Comparison of ENCODE assay signal across 9 cellular contexts in genomic region chr7:82164813-82165212, GRCh38.
DNase-seq lines count a peak whose midpoint lies in the region; ATAC-seq and FAIRE-seq lines count a peak whose summit lies in the region.
"Had no signal": no experiment of that assay in that cellular context is flagged by ENCODE, and none has a peak within 500 bp of the region (broad histone marks: within the 10 kb centered on the region; RNA-seq: fewer than 3 reads in every experiment).

No MANE protein-coding gene starts in this region.

- DNase-seq in NCI-H2107 treated with DMSO at 0.1 percent for 48 hours (lab: John Stamatoyannopoulos, UW; ENCODE audit: unreplicated experiment) (peak; percentile 64), NCI-H2107 (lab: John Stamatoyannopoulos, UW) (no peak), SHP77 (lab: John Stamatoyannopoulos, UW) (peak; percentile 68 to 69), frontal cortex (ENCODE audit: low spot score in 2 of 2) (peak in 1 of 2 donors; percentile 5), urothelium cell line (ENCODE audit: low spot score) (peak; percentile 70), RCC 7860 (ENCODE audit: low spot score) (no peak)
- no peak for DNase-seq in naive thymus-derived CD8-positive, alpha-beta T cell
- DNase-seq in activated effector memory CD4-positive, alpha-beta T cell treated with anti-CD3 and anti-CD28 coated beads, Interleukin-2, amount 50 U/mL, for 16 hours = no peak

- FAIRE-seq in frontal cortex (lab: Jason Lieb, UNC) (peak; percentile 47), urothelium cell line (lab: Jason Lieb, UNC) (no peak), RCC 7860 (lab: Jason Lieb, UNC) (no peak)

- ATAC-seq in naive thymus-derived CD8-positive, alpha-beta T cell = no peak

- no peaks in the 10 kb centered on the region for H3K4me1 Mint-ChIP-seq in naive thymus-derived CD8-positive, alpha-beta T cell
- H3K4me1 Mint-ChIP-seq: B cell had no signal

- no peaks in the 10 kb centered on the region for H3K36me3 Mint-ChIP-seq in naive thymus-derived CD8-positive, alpha-beta T cell

- no peaks in the 10 kb centered on the region for H3K27me3 Mint-ChIP-seq in naive thymus-derived CD8-positive, alpha-beta T cell
- H3K27me3 Mint-ChIP-seq: B cell had no signal

- no peak overlapping the region for H3K27ac Mint-ChIP-seq in naive thymus-derived CD8-positive, alpha-beta T cell
- H3K27ac Mint-ChIP-seq: B cell had no signal

- H3K9me3 Mint-ChIP-seq in naive thymus-derived CD8-positive, alpha-beta T cell = peaks cover 0 to 2% (median 0%) of the 10 kb centered on the region in 9 donors

- POLR2A ChIA-PET in naive thymus-derived CD8-positive, alpha-beta T cell (lab: Charles Lee) = no interaction called here

- no peak overlapping the region for H3K4me3 Mint-ChIP-seq in naive thymus-derived CD8-positive, alpha-beta T cell
- H3K4me3 Mint-ChIP-seq: B cell had no signal

Comparison
In these comparisons a context has a peak if more than half of its experiments do, and no peak if none do; other contexts are left out.
1. DNase-seq: peak in NCI-H2107 treated with DMSO at 0.1 percent for 48 hours (single experiment), SHP77 (2 of 2) and urothelium cell line (single experiment); none in NCI-H2107 (single experiment), naive thymus-derived CD8-positive, alpha-beta T cell (0 of 10), activated effector memory CD4-positive, alpha-beta T cell treated with anti-CD3 and anti-CD28 coated beads, Interleukin-2, amount 50 U/mL, for 16 hours (single experiment) and RCC 7860 (single experiment).